8 cellular contexts compared by ENCODE assay signal in genomic region chr7:44883961-44884360, GRCh38. TPM values are rescaled to one million over a fixed set of nuclear protein-coding genes. Genes with fewer than 3 reads are reported as not detected.
DNase-seq lines count a peak whose midpoint lies in the region; ATAC-seq and TF ChIP-seq lines count a peak whose summit lies in the region.

No MANE protein-coding gene starts in this region.

- peaks cover 6 to 69% (median 54%) of the 10 kb centered on the region in 7 donors for H3K4me1 Mint-ChIP-seq in naive thymus-derived CD4-positive, alpha-beta T cell

- peaks cover 26 to 53% of the 10 kb centered on the region in 2 donors for H3K4me1 ChIP-seq in naive thymus-derived CD4-positive, alpha-beta T cell (ENCODE audit: control insufficient read depth in 2 of 2, insufficient read depth in 2 of 2, low read length in 2 of 2)

- peak overlapping the region; percentile 76 to 97 (median 86) for H3K4me3 Mint-ChIP-seq in naive thymus-derived CD4-positive, alpha-beta T cell

- H3K36me3 Mint-ChIP-seq in naive thymus-derived CD4-positive, alpha-beta T cell, result peaks cover 0 to 37% (median 22%) of the 10 kb centered on the region in 5 donors

- DNase-seq in AG04449 (ENCODE audit: low read depth, low spot score), result no peak
- no peak for DNase-seq in Jurkat, Clone E6-1 (ENCODE audit: low read depth, low spot score)
- DNase-seq in coronary artery (ENCODE audit: low spot score), result no peak
- DNase-seq in naive thymus-derived CD4-positive, alpha-beta T cell, result no peak
- no peak for DNase-seq in RKO (ENCODE audit: low spot score)
- no peak for DNase-seq in DMS153 (lab: John Stamatoyannopoulos, UW)
- DNase-seq in stimulated activated CD4-positive, alpha-beta T cell treated with anti-CD3 and anti-CD28 coated beads, Interleukin-15, amount 100 ng/mL, for 24 hours, result no peak

- H3K27me3 ChIP-seq in naive thymus-derived CD4-positive, alpha-beta T cell (ENCODE audit: control insufficient read depth in 2 of 2, insufficient read depth in 2 of 2, low read length in 2 of 2), result no peaks in the 10 kb centered on the region

- H3K4me3 ChIP-seq in AG04449 (ENCODE audit: low read depth, low read length) (peak overlapping the region; percentile 81), coronary artery (peak overlapping the region; percentile 93)
- H3K4me3 ChIP-seq in Jurkat, Clone E6-1 (ENCODE audit: low read length), result peak overlapping the region; percentile 73
- peak overlapping the region; percentile 48 for H3K4me3 ChIP-seq in naive thymus-derived CD4-positive, alpha-beta T cell (ENCODE audit: low read length)

- H3K9me3 Mint-ChIP-seq in naive thymus-derived CD4-positive, alpha-beta T cell, result peaks cover 0 to 58% (median 28%) of the 10 kb centered on the region in 11 donors

- H3K36me3 ChIP-seq in naive thymus-derived CD4-positive, alpha-beta T cell (ENCODE audit: control insufficient read depth in 2 of 3, insufficient read depth in 3 of 3, low read length in 3 of 3), result peaks cover 0 to 3% (median 0%) of the 10 kb centered on the region in 3 experiments

- peaks cover 6 to 23% (median 18%) of the 10 kb centered on the region in 3 experiments for H3K9me3 ChIP-seq in naive thymus-derived CD4-positive, alpha-beta T cell (ENCODE audit: control insufficient read depth in 2 of 3, low read length in 3 of 3)

- POLR2A ChIA-PET in AG04449 (lab: Yijun Ruan, JAX), result interaction anchor here (0.6 to 1.9 kb wide), 7 partner anchors 10 to 303 kb away, joined by 3 to 5 read pairs (median 3); partner anchors contain the start of gene H2AZ2
- POLR2A ChIA-PET in naive thymus-derived CD4-positive, alpha-beta T cell (lab: Charles Lee), result interaction anchor here (0.8 to 2.7 kb wide), 18 partner anchors 9 to 839 kb away, joined by 3 to 60 read pairs (median 8); partner anchors contain the start of genes DBNL, H2AZ2, NUDCD3 and OGDH

- peaks cover 0 to 2% (median 0%) of the 10 kb centered on the region in 5 donors for H3K27me3 Mint-ChIP-seq in naive thymus-derived CD4-positive, alpha-beta T cell

- TF ChIP-seq CTCF in AG04449 (IDR thresholded peaks at IDR 0.05; ENCODE audit: insufficient read depth, low read length, missing control alignments) (no peak), coronary artery (IDR thresholded peaks at IDR 0.05) (no peak)

- H3K27ac Mint-ChIP-seq in naive thymus-derived CD4-positive, alpha-beta T cell, result peak overlapping the region in 7 of 9 donors; percentile 59 to 99 (median 88)

- CTCF ChIA-PET in AG04449 (lab: Yijun Ruan, JAX), result interaction anchor here (0.8 to 2.4 kb wide), 5 partner anchors 11 to 296 kb away, joined by 3 to 10 read pairs (median 5); no protein-coding TSS in a partner anchor
- CTCF ChIA-PET in naive thymus-derived CD4-positive, alpha-beta T cell (lab: Charles Lee), result interaction anchor here (0.7 kb wide), 2 partner anchors 28 to 117 kb away, joined by 3 to 4 read pairs; no protein-coding TSS in a partner anchor

- H3K27ac ChIP-seq in coronary artery, result peak overlapping the region; percentile 96 to 98
- no peak overlapping the region for H3K27ac ChIP-seq in naive thymus-derived CD4-positive, alpha-beta T cell (ENCODE audit: low read depth, low read length)

- intact Hi-C loops in naive thymus-derived CD4-positive, alpha-beta T cell (cut with micrococcal nuclease), result loop anchor here (2.0 kb wide), 3 partner anchors 27 to 95 kb away; partner anchors contain the start of gene MYO1G (in 1 of the 2)

- ATAC-seq in naive thymus-derived CD4-positive, alpha-beta T cell, result no peak
- no peak for ATAC-seq in GM21381 (IDR thresholded peaks at IDR 0.05; ENCODE audit: unreplicated experiment)

RNA-seq across cellular contexts. Expression of gene PURB, which starts 1.4 kb away (rescaled TPM):
- 14.1 TPM for polyA plus RNA-seq in Jurkat, Clone E6-1 (2012; ENCODE audit: insufficient read depth, insufficient read length)
- 10 to 100 TPM; 16.5 to 30.5 (median 23.3) TPM for total RNA-seq in naive thymus-derived CD4-positive, alpha-beta T cell
- 1 to 10 TPM; 1.7 to 2.8 TPM for polyA plus RNA-seq in naive thymus-derived CD4-positive, alpha-beta T cell

RNA-seq across cellular contexts. Expression of gene H2AZ2, which starts 36.1 kb away (rescaled TPM):
- 360 TPM for polyA plus RNA-seq in Jurkat, Clone E6-1 (2012; ENCODE audit: insufficient read depth, insufficient read length)
- total RNA-seq in naive thymus-derived CD4-positive, alpha-beta T cell, result 100 to 1,000 TPM; 141 to 284 (median 143) TPM
- polyA plus RNA-seq in naive thymus-derived CD4-positive, alpha-beta T cell, result 100 to 1,000 TPM; 202 to 252 TPM
